Comparison of ENCODE assay signal across 8 cellular contexts in the genomic region with DNA sequence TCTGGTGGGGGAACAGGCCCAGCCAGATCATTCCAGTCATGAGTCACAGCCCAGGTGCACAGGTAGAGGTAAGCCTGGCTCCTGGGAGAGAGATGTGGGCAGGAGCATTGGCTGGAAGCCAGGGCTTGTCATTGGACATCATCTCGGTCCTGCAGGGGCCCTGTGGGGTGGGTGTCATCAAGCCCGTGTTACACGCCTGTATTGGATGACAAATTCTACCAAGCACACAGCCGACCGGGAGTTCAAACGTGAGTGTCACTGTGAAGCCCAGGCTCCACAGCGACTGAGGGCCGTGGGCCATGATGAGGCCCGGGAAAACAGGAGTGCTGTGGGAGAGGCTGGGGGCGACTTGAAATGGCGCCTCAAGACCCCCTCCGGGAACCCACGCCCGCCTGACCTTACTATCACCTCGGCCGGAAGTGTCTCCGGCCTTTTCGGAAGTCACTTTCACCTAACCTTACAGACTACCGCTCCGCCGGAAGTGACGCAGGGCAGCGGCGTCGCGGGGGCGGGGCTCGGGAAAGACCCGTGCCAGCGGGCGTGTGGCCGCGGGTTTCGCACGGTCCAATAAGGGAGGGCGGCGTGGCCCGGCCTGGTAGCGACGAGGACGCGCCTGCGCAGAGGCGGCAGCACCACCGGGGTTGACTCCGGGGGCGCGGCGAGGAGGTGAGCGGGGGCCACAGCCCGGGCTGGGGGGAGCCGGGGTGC.
DNase-seq lines count a peak whose midpoint lies in the region; ATAC-seq lines count a peak whose summit lies in the region.

FKBP2 (plus strand) TSS at position 629 of the 708 bp plus-strand sequence. CDS start 1,293 bp downstream, outside the sequence.

- DNase-seq in CMK (ENCODE audit: low read depth) (peak; percentile 88), HS-5 (ENCODE audit: low read depth) (peak; percentile 79), NK-92 (lab: John Stamatoyannopoulos, UW; ENCODE audit: unreplicated experiment) (peak; percentile 88), medulla oblongata (ENCODE audit: extremely low spot score) (peak; percentile 98)
- peak; percentile 99 for DNase-seq in activated CD8-positive, alpha-beta memory T cell treated with anti-CD3 and anti-CD28 coated beads for 24 hours
- DNase-seq in effector CD4-positive, alpha-beta T cell = peak; percentile 97
- peak; percentile 96 for DNase-seq in stimulated activated CD8-positive, alpha-beta memory T cell treated with anti-CD3 and anti-CD28 coated beads, Interleukin-12 subunit alpha, Interleukin-12 subunit beta, amount 100 ng/mL, for 1 hour (ENCODE audit: low read depth)

- ATAC-seq in GM19468 (IDR thresholded peaks at IDR 0.05; ENCODE audit: extremely low read depth, unreplicated experiment) = peak; percentile 54

Comparison
In these comparisons a context has a peak if more than half of its experiments do, and no peak if none do; other contexts are left out.
1. Peak in every context shown above with its lines: DNase-seq and ATAC-seq.